Comparison of ENCODE assay signal across 11 cellular contexts in the genomic region with DNA sequence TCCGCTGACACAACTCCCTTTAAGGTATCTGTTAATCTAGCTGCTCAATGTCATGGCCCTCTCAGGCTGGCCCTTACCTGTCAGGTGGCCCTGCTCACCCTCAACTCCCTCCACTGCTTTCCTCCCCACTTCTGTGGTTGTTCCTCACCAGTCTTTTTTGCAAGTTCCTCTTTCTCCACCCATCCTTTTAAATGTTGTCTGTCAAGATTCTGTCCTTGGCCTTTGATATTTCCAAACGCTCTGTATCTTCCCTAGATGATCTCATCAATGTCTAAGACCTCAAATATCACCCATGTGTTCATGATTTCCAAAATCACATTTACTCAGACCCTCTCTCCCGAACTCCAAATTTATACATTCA. TPM values are rescaled to one million over a fixed set of nuclear protein-coding genes. Genes with fewer than 3 reads are reported as not detected.
DNase-seq lines count a peak whose midpoint lies in the region; ATAC-seq and TF ChIP-seq lines count a peak whose summit lies in the region.
"Had no signal": no experiment of that assay in that cellular context is flagged by ENCODE, and none has a peak within 500 bp of the region (broad histone marks: within the 10 kb centered on the region; RNA-seq: fewer than 3 reads in every experiment).

No MANE protein-coding gene starts in this region.

- peak overlapping the region; percentile 77 for H3K4me3 ChIP-seq in Karpas-422 (ENCODE audit: low read length)
- H3K4me3 ChIP-seq in mesendoderm (ENCODE audit: low read length), result no peak overlapping the region

- no peaks in the 10 kb centered on the region for H3K27me3 ChIP-seq in CD4-positive, alpha-beta T cell (ENCODE audit: control insufficient read depth, insufficient read depth, low read length)
- no peaks in the 10 kb centered on the region for H3K27me3 ChIP-seq in Karpas-422 (ENCODE audit: low read length)
- H3K27me3 ChIP-seq in mesendoderm (ENCODE audit: insufficient read depth, low read length, poor library complexity), result no peaks in the 10 kb centered on the region

- no peak overlapping the region for H2BK5ac ChIP-seq in mesendoderm (ENCODE audit: low read length)

- TF ChIP-seq CTCF in CD4-positive, alpha-beta T cell (IDR thresholded peaks at IDR 0.05), result no peak
- no peak for TF ChIP-seq CTCF in WTC11 (IDR thresholded peaks at IDR 0.05)

- no peaks in the 10 kb centered on the region for H3K27me3 Mint-ChIP-seq in CD4-positive, alpha-beta T cell
- H3K27me3 Mint-ChIP-seq in WTC11 (ENCODE audit: low read depth), result peaks cover 2% of the 10 kb centered on the region; the same call in 1 of the 2 replicates

- no peak overlapping the region for H2AK5ac ChIP-seq in mesendoderm (ENCODE audit: low read length)

- H3K9me2 ChIP-seq in Karpas-422 (replicated peaks; ENCODE audit: insufficient read depth, low read length), result no peaks in the 10 kb centered on the region

- H3K9ac ChIP-seq in Karpas-422 (ENCODE audit: low read length), result peak overlapping the region; percentile 96
- peak overlapping the region; percentile 16 for H3K9ac ChIP-seq in mesendoderm (ENCODE audit: low read length)

- no peaks in the 10 kb centered on the region for H3K9me3 ChIP-seq in CD4-positive, alpha-beta T cell (ENCODE audit: control insufficient read depth, low read length)
- no peaks in the 10 kb centered on the region for H3K9me3 ChIP-seq in Karpas-422 (ENCODE audit: low read length)

- ATAC-seq in CD4-positive, alpha-beta T cell (ENCODE audit: poor library complexity), result no peak
- no peak for ATAC-seq in WTC11
- ATAC-seq: left colon had no signal

- peaks cover 23% of the 10 kb centered on the region for H3K36me3 Mint-ChIP-seq in CD4-positive, alpha-beta T cell (ENCODE audit: low read depth)
- H3K36me3 Mint-ChIP-seq in WTC11, result peaks cover 8% of the 10 kb centered on the region; the same call in 1 of the 2 replicates

- H2BK15ac ChIP-seq in mesendoderm (replicated peaks; ENCODE audit: low read depth), result no peak overlapping the region

- H3K4me1 ChIP-seq in Karpas-422 (ENCODE audit: low read length) (peaks cover 65% of the 10 kb centered on the region), mesendoderm (ENCODE audit: control insufficient read depth, low read depth, low read length) (peaks cover 19% of the 10 kb centered on the region)

- CTCF ChIA-PET in CD4-positive, alpha-beta T cell (lab: Charles Lee), result no interaction called here
- CTCF ChIA-PET in WTC11 (lab: Charles Lee), result interaction anchor here (3.6 kb wide), 1 partner anchor 11 kb away, joined by 10 read pairs; no protein-coding TSS in a partner anchor

- peaks cover 12% of the 10 kb centered on the region for H4K20me1 ChIP-seq in Karpas-422 (ENCODE audit: insufficient read depth, low read depth, low read length)

- no peak overlapping the region for H2BK120ac ChIP-seq in mesendoderm (ENCODE audit: low read depth, low read length)

- POLR2A ChIA-PET in CD4-positive, alpha-beta T cell (lab: Charles Lee), result interaction anchor here (2.2 kb wide), 1 partner anchor 504 kb away, joined by 8 read pairs; the partner anchor contains the start of gene AFG3L2
- POLR2A ChIA-PET in WTC11 (lab: Charles Lee), result interaction anchor here (1.5 kb wide), 1 partner anchor 17 kb away, joined by 3 read pairs; no protein-coding TSS in a partner anchor

- no peak overlapping the region for H4K5ac ChIP-seq in mesendoderm (ENCODE audit: low read length)

- no peak overlapping the region for H2AFZ ChIP-seq in Karpas-422 (ENCODE audit: low read length)

- peak overlapping the region; percentile 99 for H3K27ac Mint-ChIP-seq in CD4-positive, alpha-beta T cell
- H3K27ac Mint-ChIP-seq in WTC11, result peak overlapping the region; percentile 9

- H3K4me3 Mint-ChIP-seq in CD4-positive, alpha-beta T cell, result peak overlapping the region; percentile 95
- H3K4me3 Mint-ChIP-seq in WTC11, result peak overlapping the region; percentile 1; the same call in 1 of the 2 replicates

- no peak overlapping the region for H3K27ac ChIP-seq in CD4-positive, alpha-beta T cell (ENCODE audit: low read depth, low read length)
- H3K27ac ChIP-seq in Karpas-422 (ENCODE audit: low read length) (peak overlapping the region; percentile 96), mesendoderm (ENCODE audit: low read depth, low read length) (no peak overlapping the region), caudate nucleus (ENCODE audit: low read depth, low read length) (no peak overlapping the region)

- peaks cover 78% of the 10 kb centered on the region for H3K79me2 ChIP-seq in Karpas-422 (ENCODE audit: low read length)
- H3K79me2 ChIP-seq in mesendoderm (ENCODE audit: control insufficient read depth, insufficient read depth, low read length), result peaks cover 68% of the 10 kb centered on the region

- no peak overlapping the region for H3K56ac ChIP-seq in mesendoderm (ENCODE audit: low read length)

- DNase-seq in CD4-positive, alpha-beta T cell, result no peak
- peak; percentile 74 for DNase-seq in Karpas-422
- no peak for DNase-seq in WTC11 (ENCODE audit: low spot score)
- DNase-seq in mesendoderm, result no peak
- no peak for DNase-seq in dermis blood vessel endothelial cell
- DNase-seq in LoVo (ENCODE audit: low spot score), result no peak
- DNase-seq in caudate nucleus (lab: John Stamatoyannopoulos, UW), result no peak
- DNase-seq in activated CD4-positive, CD25-positive, alpha-beta regulatory T cell (lab: John Stamatoyannopoulos, UW), result no peak
- DNase-seq: activated CD4-positive, alpha-beta T cell treated with anti-CD3 and anti-CD28 coated beads, Interleukin-2, amount 50 U/mL, for 4 hours; left colon; NK-92 treated with Interleukin-12 subunit alpha and Interleukin-12 subunit beta, amount 100 ng/mL, for 24 hours had no signal

- H3K18ac ChIP-seq in mesendoderm (ENCODE audit: low read length), result no peak overlapping the region

- intact Hi-C loops in CD4-positive, alpha-beta T cell (cut with DNase I, micrococcal nuclease), result loop anchor here in 1 of 2 experiments (5.0 to 10.0 kb wide), 2 partner anchors 38 to 844 kb away; partner anchors contain the start of genes FAM210A and RNMT

- H3K79me1 ChIP-seq in mesendoderm (ENCODE audit: low read length), result peaks cover 28% of the 10 kb centered on the region

- H3K23ac ChIP-seq in mesendoderm (ENCODE audit: low read length), result no peak overlapping the region

- H3K9me3 Mint-ChIP-seq in CD4-positive, alpha-beta T cell, result no peaks in the 10 kb centered on the region
- H3K9me3 Mint-ChIP-seq in WTC11, result no peaks in the 10 kb centered on the region

- no peak overlapping the region for H4K8ac ChIP-seq in mesendoderm (ENCODE audit: low read depth, low read length)

- peaks cover 77% of the 10 kb centered on the region for H3K4me1 Mint-ChIP-seq in CD4-positive, alpha-beta T cell (ENCODE audit: low read depth)
- peaks cover 69% of the 10 kb centered on the region for H3K4me1 Mint-ChIP-seq in WTC11

- H3K4me2 ChIP-seq in Karpas-422 (ENCODE audit: low read depth, low read length, poor library complexity, severe bottlenecking), result peak overlapping the region; percentile 97
- H3K4me2 ChIP-seq in mesendoderm (ENCODE audit: low read length), result no peak overlapping the region

- H3K36me3 ChIP-seq in Karpas-422 (ENCODE audit: insufficient read depth, low read length) (0 out of 2 replicates have a peak, but pooled peaks cover 1% of the 10 kb centered on the region), mesendoderm (ENCODE audit: control insufficient read depth, insufficient read depth, low read length) (no peaks in the 10 kb centered on the region)

- 100% methylated on average over 1 of the region's 3 CpGs for WGBS in mesendoderm (ENCODE audit: extremely low coverage, insufficient coverage, low lambda C conversion rate)

- H3K4ac ChIP-seq in mesendoderm (ENCODE audit: low read depth, low read length), result no peak overlapping the region

TF ChIP-seq in WTC11, 78 proteins besides CTCF, POLR2A, EP300 and RAD21 (continues in another document):
- TF ChIP-seq ZNF671 (CRISPR knock-in tag; IDR thresholded peaks at IDR 0.05), result no peak
- no peak for TF ChIP-seq STAT6 (CRISPR knock-in tag; conservative IDR thresholded peaks at IDR 0.05; ENCODE audit: low read depth)
- TF ChIP-seq, protein P1, sequence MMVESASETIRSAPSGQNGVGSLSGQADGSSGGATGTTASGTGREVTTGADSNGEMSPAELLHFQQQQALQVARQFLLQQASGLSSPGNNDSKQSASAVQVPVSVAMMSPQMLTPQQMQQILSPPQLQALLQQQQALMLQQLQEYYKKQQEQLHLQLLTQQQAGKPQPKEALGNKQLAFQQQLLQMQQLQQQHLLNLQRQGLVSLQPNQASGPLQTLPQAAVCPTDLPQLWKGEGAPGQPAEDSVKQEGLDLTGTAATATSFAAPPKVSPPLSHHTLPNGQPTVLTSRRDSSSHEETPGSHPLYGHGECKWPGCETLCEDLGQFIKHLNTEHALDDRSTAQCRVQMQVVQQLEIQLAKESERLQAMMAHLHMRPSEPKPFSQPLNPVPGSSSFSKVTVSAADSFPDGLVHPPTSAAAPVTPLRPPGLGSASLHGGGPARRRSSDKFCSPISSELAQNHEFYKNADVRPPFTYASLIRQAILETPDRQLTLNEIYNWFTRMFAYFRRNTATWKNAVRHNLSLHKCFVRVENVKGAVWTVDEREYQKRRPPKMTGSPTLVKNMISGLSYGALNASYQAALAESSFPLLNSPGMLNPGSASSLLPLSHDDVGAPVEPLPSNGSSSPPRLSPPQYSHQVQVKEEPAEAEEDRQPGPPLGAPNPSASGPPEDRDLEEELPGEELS (CRISPR knock-in tag; IDR thresholded peaks at IDR 0.05), result no peak
- no peak for TF ChIP-seq OVOL2 (CRISPR knock-in tag; IDR thresholded peaks at IDR 0.05; ENCODE audit: borderline replicate concordance)

RNA-seq across cellular contexts. Expression of gene PTPN2, which starts 3.5 kb away (rescaled TPM):
- 10 to 100 TPM; 49.4 to 53.8 TPM for total RNA-seq in CD4-positive, alpha-beta T cell
- 72.2 and 85.2 TPM in 2 replicates for total RNA-seq in Karpas-422 (2014; rRNA removed; shearing (Covaris generic); ENCODE audit: low replicate concordance)
- total RNA-seq in WTC11 (2021) (37.7 to 45.3 TPM (median 43.3 TPM) in 3 replicates), dermis blood vessel endothelial cell (21.3 and 31.4 TPM in 2 replicates)
- 53.1 TPM for polyA plus RNA-seq in mesendoderm (2013, experiment 1 of 2)
- polyA plus RNA-seq in mesendoderm (2013, experiment 2 of 2), result 50.1 TPM
